In the genomic region with DNA sequence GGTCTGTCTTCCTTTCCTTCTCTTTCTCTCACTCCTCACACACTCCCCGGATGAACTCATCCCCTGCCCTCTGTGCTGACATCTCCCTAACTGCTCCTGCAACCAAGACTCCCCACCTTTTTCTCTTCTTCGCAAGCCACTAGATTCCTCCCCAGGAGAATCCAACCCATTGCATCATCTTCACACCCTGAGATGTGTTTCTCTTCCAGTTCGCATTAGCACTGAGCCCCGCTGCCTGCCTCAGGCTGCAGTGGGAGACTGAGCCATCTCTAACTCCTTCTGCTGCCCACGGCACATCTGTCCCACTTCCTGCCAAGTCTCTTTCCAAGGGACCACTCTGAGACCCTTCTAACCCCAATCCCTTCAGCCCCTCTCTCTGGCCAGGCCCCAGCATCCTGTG, we compare ENCODE assay signal across 26 cellular contexts.
"Had no signal": no experiment of that assay in that cellular context is flagged by ENCODE, and none has a peak within 500 bp of the region (broad histone marks: within the 10 kb centered on the region; RNA-seq: fewer than 3 reads in every experiment).

No MANE protein-coding gene starts in this region.

- H3K27me3 ChIP-seq: Peyer's patch had no signal

- H3K9me3 ChIP-seq: SJSA1 had no signal

- H3K4me1 ChIP-seq: Peyer's patch, SJSA1 had no signal

- H3K36me3 ChIP-seq: Peyer's patch, SJSA1 had no signal

- H3K4me1 Mint-ChIP-seq: activated naive CD4-positive, alpha-beta T cell treated with anti-CD3 and anti-CD28 coated beads, Interleukin-2, amount 10 ng/mL, durations not matched to agents 7 days and 5 days; activated naive CD8-positive, alpha-beta T cell treated with anti-CD3 and anti-CD28 coated beads for 36 hours had no signal

- H3K27ac Mint-ChIP-seq: activated CD8-positive, alpha-beta T cell treated with anti-CD3 and anti-CD28 coated beads for 36 hours; activated naive CD4-positive, alpha-beta T cell treated with anti-CD3 and anti-CD28 coated beads, Interleukin-2, amount 10 ng/mL, durations not matched to agents 7 days and 5 days; activated naive CD8-positive, alpha-beta T cell treated with anti-CD3 and anti-CD28 coated beads for 36 hours; activated T-cell treated with anti-CD3 and anti-CD28 coated beads, Interleukin-2, amount 50 U/mL, for 72 hours; activated T-helper 2 cell treated with anti-CD3 and anti-CD28 coated beads, Interferon-gamma antibody, Interleukin-2, Interleukin-4, amounts not matched to agents 10 μg/mL and 5 μg/mL and 100 μg/mL, durations not matched to agents 14 hours and 24 hours and 36 hours; T-helper 1 cell treated with Interleukin-12 subunit alpha and Interleukin-12 subunit beta and Interleukin-4 antibody, amounts not matched to agents 30 μg/mL and 1 μg/mL, for 36 hours had no signal

- H3K27ac ChIP-seq: Peyer's patch, RWPE1, SJSA1 had no signal

- H3K4me3 Mint-ChIP-seq: activated CD8-positive, alpha-beta T cell treated with anti-CD3 and anti-CD28 coated beads for 36 hours; activated naive CD4-positive, alpha-beta T cell treated with anti-CD3 and anti-CD28 coated beads, Interleukin-2, amount 10 ng/mL, durations not matched to agents 7 days and 5 days; activated naive CD8-positive, alpha-beta T cell treated with anti-CD3 and anti-CD28 coated beads for 36 hours; activated T-cell treated with anti-CD3 and anti-CD28 coated beads, Interleukin-2, amount 50 U/mL, for 72 hours; T-helper 1 cell treated with Interleukin-12 subunit alpha and Interleukin-12 subunit beta and Interleukin-4 antibody, amounts not matched to agents 30 μg/mL and 1 μg/mL, for 36 hours had no signal

- H3K4me3 ChIP-seq: Peyer's patch, SJSA1 had no signal

- H3K27me3 Mint-ChIP-seq: activated CD8-positive, alpha-beta T cell treated with anti-CD3 and anti-CD28 coated beads for 36 hours; activated naive CD8-positive, alpha-beta T cell treated with anti-CD3 and anti-CD28 coated beads for 36 hours had no signal

- ATAC-seq: activated CD4-positive, CD25-positive, alpha-beta regulatory T cell treated with anti-CD3 and anti-CD28 coated beads, Interleukin-2, amount 50 U/mL, for 24 hours; activated CD8-positive, alpha-beta T cell treated with anti-CD3 and anti-CD28 coated beads for 36 hours; activated T-cell treated with anti-CD3 and anti-CD28 coated beads, Interleukin-2, amount 50 U/mL, for 72 hours; SK-N-SH treated with all-trans-retinoic acid at 6 μM for 48 hours had no signal

- DNase-seq: activated CD4-positive, alpha-beta T cell treated with anti-CD3 and anti-CD28 coated beads for 4 hours; activated CD8-positive, alpha-beta memory T cell treated with anti-CD3 and anti-CD28 coated beads, Interleukin-2, amount 50 U/mL, for 4 hours; activated CD8-positive, alpha-beta T cell treated with anti-CD3 and anti-CD28 coated beads for 36 hours; activated gamma-delta T cell treated with Interleukin-2 at 50 U/mL for 16 hours; activated naive CD4-positive, alpha-beta T cell treated with anti-CD3 and anti-CD28 coated beads, Interleukin-2, amount 10 ng/mL, durations not matched to agents 7 days and 5 days; activated naive CD8-positive, alpha-beta T cell treated with anti-CD3 and anti-CD28 coated beads for 36 hours; activated T-cell treated with anti-CD3 and anti-CD28 coated beads, Interleukin-2, amount 50 U/mL, for 72 hours; anterior cingulate cortex; caudate nucleus; Karpas-422; MM.1S; NCI-H1105; NCI-H1436 treated with DMSO at 0.1 percent for 48 hours; NCI-H187; NCI-H2081; NCI-H510A treated with DMSO at 0.1 percent for 48 hours; NCI-H69; SHP77; SW 1271 had no signal
